ENCODE assay signal across 1 cellular context in the genomic region with DNA sequence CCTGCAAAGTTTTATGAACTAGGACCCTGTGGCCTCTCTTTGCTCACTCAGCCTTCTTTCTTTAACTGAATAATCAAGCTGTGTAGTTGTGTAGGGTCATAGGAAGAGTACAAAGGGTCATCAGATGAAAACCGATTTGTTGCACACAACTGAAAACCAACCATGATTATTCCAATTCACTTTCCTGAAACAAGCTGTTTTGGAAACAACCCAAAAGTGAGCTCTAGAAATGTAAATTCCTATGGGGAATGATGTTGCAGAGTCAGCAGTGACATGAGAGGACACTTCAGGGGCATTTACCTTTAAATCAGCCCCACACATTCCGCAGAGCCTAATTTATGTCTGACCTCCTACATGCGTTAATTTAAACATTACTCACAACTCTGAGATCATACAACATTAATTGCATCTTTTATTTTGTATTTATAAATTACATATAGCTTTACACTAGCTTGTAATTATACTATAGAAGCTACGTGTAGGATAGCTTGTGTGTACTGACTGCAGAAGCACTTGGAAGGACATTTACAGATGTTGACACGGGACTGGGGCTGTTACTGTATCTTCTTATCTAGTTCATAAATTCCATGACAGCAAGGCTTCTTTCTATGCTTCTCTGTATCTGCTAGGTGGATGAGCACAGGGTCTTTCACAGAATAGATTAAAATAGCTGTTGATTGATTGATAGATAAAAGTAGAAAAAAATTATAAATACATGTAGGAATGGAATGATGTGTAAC.
TF ChIP-seq lines count a peak whose summit lies in the region.

No MANE protein-coding gene starts in this region.

TF ChIP-seq in SK-N-SH, 30 proteins besides CTCF, POLR2A, EP300 and RAD21:
- TF ChIP-seq, protein P1, sequence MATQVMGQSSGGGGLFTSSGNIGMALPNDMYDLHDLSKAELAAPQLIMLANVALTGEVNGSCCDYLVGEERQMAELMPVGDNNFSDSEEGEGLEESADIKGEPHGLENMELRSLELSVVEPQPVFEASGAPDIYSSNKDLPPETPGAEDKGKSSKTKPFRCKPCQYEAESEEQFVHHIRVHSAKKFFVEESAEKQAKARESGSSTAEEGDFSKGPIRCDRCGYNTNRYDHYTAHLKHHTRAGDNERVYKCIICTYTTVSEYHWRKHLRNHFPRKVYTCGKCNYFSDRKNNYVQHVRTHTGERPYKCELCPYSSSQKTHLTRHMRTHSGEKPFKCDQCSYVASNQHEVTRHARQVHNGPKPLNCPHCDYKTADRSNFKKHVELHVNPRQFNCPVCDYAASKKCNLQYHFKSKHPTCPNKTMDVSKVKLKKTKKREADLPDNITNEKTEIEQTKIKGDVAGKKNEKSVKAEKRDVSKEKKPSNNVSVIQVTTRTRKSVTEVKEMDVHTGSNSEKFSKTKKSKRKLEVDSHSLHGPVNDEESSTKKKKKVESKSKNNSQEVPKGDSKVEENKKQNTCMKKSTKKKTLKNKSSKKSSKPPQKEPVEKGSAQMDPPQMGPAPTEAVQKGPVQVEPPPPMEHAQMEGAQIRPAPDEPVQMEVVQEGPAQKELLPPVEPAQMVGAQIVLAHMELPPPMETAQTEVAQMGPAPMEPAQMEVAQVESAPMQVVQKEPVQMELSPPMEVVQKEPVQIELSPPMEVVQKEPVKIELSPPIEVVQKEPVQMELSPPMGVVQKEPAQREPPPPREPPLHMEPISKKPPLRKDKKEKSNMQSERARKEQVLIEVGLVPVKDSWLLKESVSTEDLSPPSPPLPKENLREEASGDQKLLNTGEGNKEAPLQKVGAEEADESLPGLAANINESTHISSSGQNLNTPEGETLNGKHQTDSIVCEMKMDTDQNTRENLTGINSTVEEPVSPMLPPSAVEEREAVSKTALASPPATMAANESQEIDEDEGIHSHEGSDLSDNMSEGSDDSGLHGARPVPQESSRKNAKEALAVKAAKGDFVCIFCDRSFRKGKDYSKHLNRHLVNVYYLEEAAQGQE (IDR thresholded peaks at IDR 0.05; ENCODE audit: low read depth, low read length): no peak
- peak; percentile 9; the same call in 1 of the 2 replicates for TF ChIP-seq POLR2AphosphoS5 (IDR thresholded peaks at IDR 0.05; ENCODE audit: low read depth, low read length)
